9 cellular contexts compared by ENCODE assay signal in the genomic region with DNA sequence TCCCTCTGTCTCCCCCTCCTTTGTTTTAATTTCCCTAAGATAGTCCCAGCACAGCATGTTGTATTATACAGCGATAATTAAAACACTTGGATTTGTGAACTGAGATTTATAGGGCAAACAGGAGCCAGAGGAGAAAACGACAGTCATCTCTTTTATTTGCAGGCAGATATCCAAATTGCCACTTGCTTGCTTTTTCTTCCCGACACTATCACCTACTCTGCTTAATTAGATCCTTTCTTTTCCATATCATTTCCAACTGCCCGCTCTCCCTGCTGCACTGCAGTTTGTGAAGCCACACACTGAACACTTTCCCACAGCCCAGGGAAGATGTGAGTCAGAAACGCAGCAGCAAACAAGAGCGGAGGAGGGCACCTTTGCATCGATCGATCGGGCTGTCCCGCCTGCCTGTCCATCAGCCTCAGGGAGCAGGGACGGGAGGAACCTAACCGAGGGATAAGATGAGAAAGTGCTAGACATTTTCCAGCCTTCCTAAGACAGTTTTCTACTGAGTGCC. TPM values are rescaled to one million over a fixed set of nuclear protein-coding genes. Genes with fewer than 3 reads are reported as not detected.
DNase-seq lines count a peak whose midpoint lies in the region; ATAC-seq, FAIRE-seq and TF ChIP-seq lines count a peak whose summit lies in the region.
"Had no signal": no experiment of that assay in that cellular context is flagged by ENCODE, and none has a peak within 500 bp of the region (broad histone marks: within the 10 kb centered on the region; RNA-seq: fewer than 3 reads in every experiment).

No MANE protein-coding gene starts in this region.

- H3K9me3 ChIP-seq in GM23248 (ENCODE audit: low read depth) (no peaks in the 10 kb centered on the region), SJCRH30 (replicated peaks) (no peaks in the 10 kb centered on the region)

- no peak for ATAC-seq in HG03571 (IDR thresholded peaks at IDR 0.05; ENCODE audit: unreplicated experiment)
- ATAC-seq in GM21825 (IDR thresholded peaks at IDR 0.05; ENCODE audit: unreplicated experiment): no peak

- peaks cover 22% of the 10 kb centered on the region for H3K4me1 ChIP-seq in GM23248 (ENCODE audit: insufficient read depth)
- peaks cover 36% of the 10 kb centered on the region for H3K4me1 ChIP-seq in SJCRH30

- no peak overlapping the region for H3K4me2 ChIP-seq in GM23248 (ENCODE audit: unreplicated experiment)

- peak; percentile 47 for DNase-seq in GM23248
- DNase-seq in NCI-H1092 (lab: John Stamatoyannopoulos, UW): peak; percentile 21
- peak; percentile 22 for DNase-seq in bronchial epithelial cell (ENCODE audit: low read depth)
- DNase-seq in stimulated activated CD8-positive, alpha-beta memory T cell treated with anti-CD3 and anti-CD28 coated beads, Interleukin-4, amount 100 ng/mL, for 48 hours: no peak
- no peak for DNase-seq in SJCRH30

- H3K27ac ChIP-seq in GM23248 (no peak overlapping the region), SJCRH30 (no peak overlapping the region)

- no peaks in the 10 kb centered on the region for H3K9me3 Mint-ChIP-seq in nephron

- H3K79me2 ChIP-seq in GM23248 (ENCODE audit: insufficient read depth): no peaks in the 10 kb centered on the region

- no peak for TF ChIP-seq CTCF in bronchial epithelial cell (IDR thresholded peaks at IDR 0.05; ENCODE audit: insufficient read depth, low read length, severe bottlenecking)
- no peak for TF ChIP-seq CTCF in nephron (IDR thresholded peaks at IDR 0.05; ENCODE audit: unreplicated experiment in 3 of 3)

- H4K20me1 ChIP-seq in GM23248 (ENCODE audit: insufficient read depth): no peaks in the 10 kb centered on the region

- FAIRE-seq in bronchial epithelial cell (lab: Jason Lieb, UNC): no peak
- FAIRE-seq: islet of Langerhans had no signal

- in situ Hi-C loops in GM23248 (cut with MboI): no loop called here

- H3K9me2 ChIP-seq in GM23248 (ENCODE audit: insufficient read depth): no peaks in the 10 kb centered on the region

- peak overlapping the region; percentile 0 to 30 (median 1) for H3K4me3 Mint-ChIP-seq in nephron

- no peaks in the 10 kb centered on the region for H3K36me3 Mint-ChIP-seq in nephron (ENCODE audit: low read depth)

- H3K36me3 ChIP-seq in GM23248 (ENCODE audit: low read depth) (no peaks in the 10 kb centered on the region), bronchial epithelial cell (ENCODE audit: control insufficient read depth, insufficient read depth, low read length) (no peaks in the 10 kb centered on the region), SJCRH30 (no peaks in the 10 kb centered on the region)

- 56 to 58% methylated on average over 12 of the region's 12 CpGs for WGBS in GM23248 (ENCODE audit: low coverage in 1 of 2, low lambda C conversion rate in 2 of 2, missing lambda C conversion rate in 2 of 2), 2 experiments

- no peak overlapping the region for H2AFZ ChIP-seq in GM23248

- H3K4me3 ChIP-seq in GM23248: no peak overlapping the region
- H3K4me3 ChIP-seq in bronchial epithelial cell (ENCODE audit: low read depth, low read length): no peak overlapping the region
- H3K4me3 ChIP-seq in SJCRH30: no peak overlapping the region

- H3K27me3 ChIP-seq in GM23248 (replicated peaks; ENCODE audit: insufficient read depth): no peaks in the 10 kb centered on the region
- peaks cover 2% of the 10 kb centered on the region for H3K27me3 ChIP-seq in bronchial epithelial cell (ENCODE audit: control insufficient read depth, insufficient read depth, low read length)
- H3K27me3 ChIP-seq in SJCRH30: no peaks in the 10 kb centered on the region

- H3K27me3 Mint-ChIP-seq in nephron (ENCODE audit: low read depth): peaks cover 14% of the 10 kb centered on the region

- peaks cover 52% of the 10 kb centered on the region for H3K4me1 Mint-ChIP-seq in nephron

- peak overlapping the region; percentile 6 to 66 (median 51) for H3K27ac Mint-ChIP-seq in nephron

- no peak overlapping the region for H3K9ac ChIP-seq in GM23248

- peaks cover 26% of the 10 kb centered on the region for H3F3A ChIP-seq in GM23248 (ENCODE audit: insufficient read depth)

RNA-seq across cellular contexts. Expression of a gene that starts 35.8 kb away (rescaled TPM):
- total RNA-seq in GM23248 (2014; rRNA removed; shearing (Covaris generic)): 10.9 and 12.8 TPM in 2 replicates
- polyA plus RNA-seq in GM23248 (2016; fragmentation: Nextera tagmentation; extraction: Ambion mirVana): 8.5 and 9.2 TPM in 2 replicates
- total RNA-seq in bronchial epithelial cell: 0.51 and 1.3 TPM in 2 replicates
- total RNA-seq in SJCRH30 (2014; rRNA removed; shearing (Covaris generic)): 41.6 and 41.7 TPM in 2 replicates

Comparison
In these comparisons a context has a peak if more than half of its experiments do, and no peak if none do; other contexts are left out.
1. DNase-seq: peak in GM23248 (single experiment), NCI-H1092 (single experiment) and bronchial epithelial cell (single experiment); none in stimulated activated CD8-positive, alpha-beta memory T cell treated with anti-CD3 and anti-CD28 coated beads, Interleukin-4, amount 100 ng/mL, for 48 hours (single experiment) and SJCRH30 (0 of 2).